In genomic region chr9:83425240-83425639, GRCh38 we compare ENCODE assay signal across 31 cellular contexts.
A peak's percentile ranks its signal among the peaks of the same experiment; 100 is the strongest.
DNase-seq lines count a peak whose midpoint lies in the region; ATAC-seq and FAIRE-seq lines count a peak whose summit lies in the region.
"Had no signal": no experiment of that assay in that cellular context is flagged by ENCODE, and none has a peak within 500 bp of the region (broad histone marks: within the 10 kb centered on the region; RNA-seq: fewer than 3 reads in every experiment).

No MANE protein-coding gene starts in this region.

- no peaks in the 10 kb centered on the region for H3K27me3 ChIP-seq in CD8-positive, alpha-beta memory T cell (ENCODE audit: insufficient read depth, low read length, poor library complexity, severe bottlenecking)
- H3K27me3 ChIP-seq: ascending aorta, dorsolateral prefrontal cortex, thyroid gland had no signal

- H3K4me3 Mint-ChIP-seq in CD8-positive, alpha-beta memory T cell = no peak overlapping the region
- H3K4me3 Mint-ChIP-seq: activated CD8-positive, alpha-beta T cell treated with anti-CD3 and anti-CD28 coated beads, Interleukin-2, amount 10 ng/mL, durations not matched to agents 7 days and 5 days; activated naive CD8-positive, alpha-beta T cell treated with anti-CD3 and anti-CD28 coated beads for 36 hours; naive thymus-derived CD8-positive, alpha-beta T cell; stimulated activated naive CD8-positive, alpha-beta T cell treated with anti-CD3 and anti-CD28 coated beads, Interleukin-15, Interleukin-2, amounts not matched to agents 100 ng/mL and 50 ng/mL, for 24 hours; T-cell had no signal

- H3K9me3 ChIP-seq in CD8-positive, alpha-beta memory T cell (ENCODE audit: low read length) = no peaks in the 10 kb centered on the region
- H3K9me3 ChIP-seq: ascending aorta, thyroid gland had no signal

- DNase-seq in NCI-H2171 treated with DMSO at 0.1 percent for 48 hours (lab: John Stamatoyannopoulos, UW) (peak; percentile 32), NCI-H2171 (lab: John Stamatoyannopoulos, UW) (no peak), RCC 7860 (ENCODE audit: low spot score) (peak; percentile 33), renal cortical epithelial cell (ENCODE audit: low read depth) (peak; percentile 59), substantia nigra (lab: John Stamatoyannopoulos, UW) (no peak), hepatic stellate cell (ENCODE audit: low spot score) (no peak)
- DNase-seq in CD8-positive, alpha-beta memory T cell = no peak
- DNase-seq: activated CD4-positive, CD25-positive, alpha-beta regulatory T cell treated with anti-CD3 and anti-CD28 coated beads, Interleukin-2, amount 50 U/mL, for 72 hours; activated CD8-positive, alpha-beta T cell treated with anti-CD3 and anti-CD28 coated beads, Interleukin-2, amount 10 ng/mL, durations not matched to agents 7 days and 5 days; activated effector memory CD4-positive, alpha-beta T cell treated with Interleukin-2 at 50 U/mL for 16 hours; activated naive CD8-positive, alpha-beta T cell treated with anti-CD3 and anti-CD28 coated beads for 36 hours; activated T-cell treated with anti-CD3 and anti-CD28 coated beads for 4 hours; AML-193; DMS79 treated with DMSO at 0.1 percent for 48 hours; dorsolateral prefrontal cortex; GOT3; head of caudate nucleus; midbrain; naive thymus-derived CD8-positive, alpha-beta T cell; NCI-H1694; NCI-H748 treated with DMSO at 0.1 percent for 48 hours; OCI-M1; right cardiac atrium; T-cell had no signal

- no peak for FAIRE-seq in RCC 7860 (lab: Jason Lieb, UNC)
- FAIRE-seq: A204.1, endothelial cell of umbilical vein had no signal

- H3K36me3 Mint-ChIP-seq in CD8-positive, alpha-beta memory T cell = peaks cover 0 to 10% (median 0%) of the 10 kb centered on the region in 3 donors
- H3K36me3 Mint-ChIP-seq: activated naive CD8-positive, alpha-beta T cell treated with anti-CD3 and anti-CD28 coated beads for 36 hours; naive thymus-derived CD8-positive, alpha-beta T cell had no signal

- no peak overlapping the region for H3K27ac Mint-ChIP-seq in CD8-positive, alpha-beta memory T cell
- H3K27ac Mint-ChIP-seq: activated CD8-positive, alpha-beta T cell treated with anti-CD3 and anti-CD28 coated beads, Interleukin-2, amount 10 ng/mL, durations not matched to agents 7 days and 5 days; activated naive CD8-positive, alpha-beta T cell treated with anti-CD3 and anti-CD28 coated beads for 36 hours; naive thymus-derived CD8-positive, alpha-beta T cell; stimulated activated naive CD8-positive, alpha-beta T cell treated with anti-CD3 and anti-CD28 coated beads, Interleukin-15, Interleukin-2, amounts not matched to agents 100 ng/mL and 50 ng/mL, for 24 hours; T-cell had no signal

- no peaks in the 10 kb centered on the region for H3K4me1 Mint-ChIP-seq in CD8-positive, alpha-beta memory T cell
- H3K4me1 Mint-ChIP-seq: activated naive CD8-positive, alpha-beta T cell treated with anti-CD3 and anti-CD28 coated beads for 36 hours; naive thymus-derived CD8-positive, alpha-beta T cell; T-cell had no signal

- CTCF ChIA-PET in CD8-positive, alpha-beta memory T cell (lab: Charles Lee) = no interaction called here

- H3K27ac ChIP-seq in substantia nigra (ENCODE audit: low read depth, low read length, poor library complexity, severe bottlenecking) = no peak overlapping the region
- no peak overlapping the region for H3K27ac ChIP-seq in CD8-positive, alpha-beta memory T cell (ENCODE audit: low read depth, low read length)
- H3K27ac ChIP-seq: ascending aorta, dorsolateral prefrontal cortex, KMS-11, thyroid gland had no signal

- peaks cover 0 to 4% (median 0%) of the 10 kb centered on the region in 5 donors for H3K9me3 Mint-ChIP-seq in CD8-positive, alpha-beta memory T cell
- H3K9me3 Mint-ChIP-seq: activated naive CD8-positive, alpha-beta T cell treated with anti-CD3 and anti-CD28 coated beads for 36 hours; naive thymus-derived CD8-positive, alpha-beta T cell; stimulated activated naive CD8-positive, alpha-beta T cell treated with anti-CD3 and anti-CD28 coated beads, Interleukin-15, Interleukin-2, amounts not matched to agents 100 ng/mL and 50 ng/mL, for 24 hours; T-cell had no signal

- no peak overlapping the region for H3K4me3 ChIP-seq in CD8-positive, alpha-beta memory T cell (ENCODE audit: low read length)
- H3K4me3 ChIP-seq: ascending aorta, dorsolateral prefrontal cortex, thyroid gland had no signal

- H3K36me3 ChIP-seq in CD8-positive, alpha-beta memory T cell (ENCODE audit: insufficient read depth, low read length) = no peaks in the 10 kb centered on the region
- H3K36me3 ChIP-seq: ascending aorta, thyroid gland had no signal

- POLR2A ChIA-PET in CD8-positive, alpha-beta memory T cell (lab: Charles Lee) = no interaction called here

- H3K4me1 ChIP-seq in CD8-positive, alpha-beta memory T cell (ENCODE audit: insufficient read depth, low read length) = no peaks in the 10 kb centered on the region

- peak; percentile 75 for ATAC-seq in esophagus mucosa
- ATAC-seq: activated CD8-positive, alpha-beta T cell treated with anti-CD3 and anti-CD28 coated beads, Interleukin-2, amount 10 ng/mL, durations not matched to agents 7 days and 5 days; naive thymus-derived CD8-positive, alpha-beta T cell; right cardiac atrium; T-cell had no signal

- peaks cover 0 to 3% of the 10 kb centered on the region in 2 donors for H3K27me3 Mint-ChIP-seq in CD8-positive, alpha-beta memory T cell
- H3K27me3 Mint-ChIP-seq: activated naive CD8-positive, alpha-beta T cell treated with anti-CD3 and anti-CD28 coated beads for 36 hours; naive thymus-derived CD8-positive, alpha-beta T cell; stimulated activated naive CD8-positive, alpha-beta T cell treated with anti-CD3 and anti-CD28 coated beads, Interleukin-15, Interleukin-2, amounts not matched to agents 100 ng/mL and 50 ng/mL, for 24 hours; T-cell had no signal

Comparison
In these comparisons a context has a peak if more than half of its experiments do, and no peak if none do; other contexts are left out.
1. DNase-seq: peak in NCI-H2171 treated with DMSO at 0.1 percent for 48 hours (single experiment), RCC 7860 (single experiment) and renal cortical epithelial cell (single experiment); none in NCI-H2171 (single experiment), substantia nigra (0 of 49), CD8-positive, alpha-beta memory T cell (0 of 5) and hepatic stellate cell (single experiment).